ENCODE assay signal across 28 cellular contexts in genomic region chr13:108985166-108985565, GRCh38.
A peak's percentile ranks its signal among the peaks of the same experiment; 100 is the strongest.
DNase-seq lines count a peak whose midpoint lies in the region; ATAC-seq, FAIRE-seq and TF ChIP-seq lines count a peak whose summit lies in the region.
"Had no signal": no experiment of that assay in that cellular context is flagged by ENCODE, and none has a peak within 500 bp of the region (broad histone marks: within the 10 kb centered on the region; RNA-seq: fewer than 3 reads in every experiment).

No MANE protein-coding gene starts in this region.

- no peak for FAIRE-seq in astrocyte (lab: Jason Lieb, UNC)
- FAIRE-seq: A549, GM19239, HepG2 had no signal

- H3K9ac ChIP-seq in PC-3 (ENCODE audit: low read length): peak overlapping the region; percentile 18; the same call in 1 of the 2 replicates
- no peak overlapping the region for H3K9ac ChIP-seq in astrocyte (ENCODE audit: low read length)

- WGBS in lower leg skin, 2 donors: 90 to 92% methylated on average over 10 of the region's 10 CpGs

- intact Hi-C loops in PC-3 (cut with micrococcal nuclease) (no loop called here), lower leg skin (cut with DNase I; ENCODE audit: low total_unique reads) (no loop called here)
- intact Hi-C loops in activated T-helper 1 cell treated with anti-CD3 and anti-CD28 coated beads, Interleukin-12 subunit alpha, Interleukin-12 subunit beta, Interleukin-2, Interleukin-4 antibody, amounts not matched to agents 30 ng/mL and 10 ng/mL and 1 ng/mL, durations not matched to agents 14 hours and 24 hours and 36 hours (cut with micrococcal nuclease): no loop called here

- no peaks in the 10 kb centered on the region for H3K36me3 Mint-ChIP-seq in astrocyte (ENCODE audit: low read depth, unreplicated experiment)
- no peaks in the 10 kb centered on the region for H3K36me3 Mint-ChIP-seq in activated T-helper 1 cell treated with anti-CD3 and anti-CD28 coated beads, Interleukin-12 subunit alpha, Interleukin-12 subunit beta, Interleukin-2, Interleukin-4 antibody, amounts not matched to agents 30 ng/mL and 10 ng/mL and 1 ng/mL, durations not matched to agents 14 hours and 24 hours and 36 hours (ENCODE audit: low read depth)
- H3K36me3 Mint-ChIP-seq: CD14-positive monocyte had no signal

- POLR2A ChIA-PET in PC-3 (lab: Charles Lee; ENCODE audit: unreplicated experiment): no interaction called here

- no peaks in the 10 kb centered on the region for H3K9me2 ChIP-seq in PC-3 (replicated peaks; ENCODE audit: low read length)

- H3K27me3 ChIP-seq in PC-3 (ENCODE audit: low read length): 0 out of 2 replicates have a peak, but pooled peaks cover 7% of the 10 kb centered on the region
- no peaks in the 10 kb centered on the region for H3K27me3 ChIP-seq in astrocyte (ENCODE audit: insufficient read depth, low read length)
- H3K27me3 ChIP-seq: SJCRH30 had no signal

- CTCF ChIA-PET in PC-3 (lab: Charles Lee): no interaction called here

- H3K4me1 ChIP-seq in PC-3 (ENCODE audit: insufficient read depth, low read length) (peaks cover 12% of the 10 kb centered on the region; the same call in 1 of the 2 replicates), astrocyte (ENCODE audit: insufficient read depth, low read length) (peaks cover 6% of the 10 kb centered on the region)
- H3K4me1 ChIP-seq: A549, BE2C had no signal

- H3K27ac Mint-ChIP-seq in astrocyte (ENCODE audit: unreplicated experiment): no peak overlapping the region
- no peak overlapping the region for H3K27ac Mint-ChIP-seq in activated T-helper 1 cell treated with anti-CD3 and anti-CD28 coated beads, Interleukin-12 subunit alpha, Interleukin-12 subunit beta, Interleukin-2, Interleukin-4 antibody, amounts not matched to agents 30 ng/mL and 10 ng/mL and 1 ng/mL, durations not matched to agents 14 hours and 24 hours and 36 hours
- H3K27ac Mint-ChIP-seq: CD14-positive monocyte had no signal

- H3K9me3 ChIP-seq in PC-3 (ENCODE audit: low read length) (no peaks in the 10 kb centered on the region), astrocyte (ENCODE audit: insufficient read depth, low read depth, low read length) (no peaks in the 10 kb centered on the region)
- H3K9me3 ChIP-seq: A549, BE2C, SJCRH30 had no signal

- H3K27ac ChIP-seq in PC-3 (ENCODE audit: low read length) (peak overlapping the region; percentile 69), astrocyte (ENCODE audit: low read depth, low read length) (no peak overlapping the region)
- H3K27ac ChIP-seq: A549, SJCRH30 had no signal

- TF ChIP-seq POLR2A in lower leg skin (IDR thresholded peaks at IDR 0.05): no peak

- peaks cover 6% of the 10 kb centered on the region for H3K9me3 Mint-ChIP-seq in astrocyte (ENCODE audit: unreplicated experiment)
- H3K9me3 Mint-ChIP-seq in activated T-helper 1 cell treated with anti-CD3 and anti-CD28 coated beads, Interleukin-12 subunit alpha, Interleukin-12 subunit beta, Interleukin-2, Interleukin-4 antibody, amounts not matched to agents 30 ng/mL and 10 ng/mL and 1 ng/mL, durations not matched to agents 14 hours and 24 hours and 36 hours: no peaks in the 10 kb centered on the region

- H2AFZ ChIP-seq in PC-3 (ENCODE audit: low read length) (no peak overlapping the region), astrocyte (ENCODE audit: low read depth, low read length) (no peak overlapping the region)

- BruUV-seq in PC-3 (replicated peaks; lab: Mats Ljungman, UMichigan): no TSS peak

- TF ChIP-seq CTCF in AG09319 (IDR thresholded peaks at IDR 0.05; ENCODE audit: low read depth, low read length) (no peak), PC-3 (conservative IDR thresholded peaks at IDR 0.05; ENCODE audit: low read depth, low read length) (no peak), astrocyte (IDR thresholded peaks at IDR 0.05; ENCODE audit: insufficient read depth, low read depth, low read length) (no peak), lower leg skin (IDR thresholded peaks at IDR 0.05) (no peak)

- H3K4me1 Mint-ChIP-seq in astrocyte (ENCODE audit: low read depth, unreplicated experiment): no peaks in the 10 kb centered on the region
- no peaks in the 10 kb centered on the region for H3K4me1 Mint-ChIP-seq in activated T-helper 1 cell treated with anti-CD3 and anti-CD28 coated beads, Interleukin-12 subunit alpha, Interleukin-12 subunit beta, Interleukin-2, Interleukin-4 antibody, amounts not matched to agents 30 ng/mL and 10 ng/mL and 1 ng/mL, durations not matched to agents 14 hours and 24 hours and 36 hours (ENCODE audit: low read depth)

- H3K4me2 ChIP-seq in PC-3 (ENCODE audit: low read length): no peak overlapping the region
- H3K4me2 ChIP-seq in astrocyte (ENCODE audit: low read length): peak overlapping the region; percentile 19
- H3K4me2 ChIP-seq: A549 had no signal

- H3K79me2 ChIP-seq in PC-3 (ENCODE audit: low read length) (no peaks in the 10 kb centered on the region), astrocyte (ENCODE audit: insufficient read depth, low read length) (no peaks in the 10 kb centered on the region)

- H3K36me3 ChIP-seq in PC-3 (ENCODE audit: low read depth, low read length) (no peaks in the 10 kb centered on the region), astrocyte (ENCODE audit: insufficient read depth, low read length) (no peaks in the 10 kb centered on the region)
- H3K36me3 ChIP-seq: BE2C, SJCRH30 had no signal

- H3K4me3 ChIP-seq in PC-3 (ENCODE audit: low read length) (no peak overlapping the region), astrocyte (ENCODE audit: insufficient read depth, low read depth, low read length) (no peak overlapping the region), lower leg skin (ENCODE audit: low read depth, poor library complexity, severe bottlenecking) (no peak overlapping the region)
- H3K4me3 ChIP-seq: A549, SJCRH30 had no signal

- H3F3A ChIP-seq in PC-3 (ENCODE audit: low read length, unreplicated experiment): no peaks in the 10 kb centered on the region

- ATAC-seq in PC-3 (no peak), HG02610 (IDR thresholded peaks at IDR 0.05; ENCODE audit: unreplicated experiment) (no peak), HG03196 (IDR thresholded peaks at IDR 0.05; ENCODE audit: unreplicated experiment) (no peak)
- ATAC-seq: A549, HepG2, Right ventricle myocardium inferior, SK-N-SH treated with all-trans-retinoic acid at 6 μM for 48 hours had no signal

- peak; percentile 24 for DNase-seq in AG09319 (ENCODE audit: extremely low read depth, low read depth)
- DNase-seq in PC-3: no peak
- peak; percentile 46 for DNase-seq in astrocyte (ENCODE audit: low read depth)
- peak; percentile 92 for DNase-seq in fibroblast of peridontal ligament (ENCODE audit: extremely low read depth)
- DNase-seq in lower leg skin (ENCODE audit: low spot score in 2 of 2): no peak
- no peak for DNase-seq in activated T-helper 1 cell treated with anti-CD3 and anti-CD28 coated beads, Interleukin-12 subunit alpha, Interleukin-12 subunit beta, Interleukin-2, Interleukin-4 antibody, amounts not matched to agents 30 ng/mL and 10 ng/mL and 1 ng/mL, durations not matched to agents 14 hours and 24 hours and 36 hours (ENCODE audit: low spot score)
- DNase-seq: BE2C, Calu3, DMS79 treated with DMSO at 0.1 percent for 48 hours, H9, Kasumi-1, MV-4-11, NCI-H1105, NCI-H1436 treated with DMSO at 0.1 percent for 48 hours, NCI-H1930, NCI-H2107, NCI-H446, NCI-H524 treated with DMSO at 0.1 percent for 48 hours, NCI-H774, SJCRH30 had no signal

- no peaks in the 10 kb centered on the region for H3K27me3 Mint-ChIP-seq in astrocyte (ENCODE audit: low read depth, unreplicated experiment)
- H3K27me3 Mint-ChIP-seq in activated T-helper 1 cell treated with anti-CD3 and anti-CD28 coated beads, Interleukin-12 subunit alpha, Interleukin-12 subunit beta, Interleukin-2, Interleukin-4 antibody, amounts not matched to agents 30 ng/mL and 10 ng/mL and 1 ng/mL, durations not matched to agents 14 hours and 24 hours and 36 hours (ENCODE audit: insufficient read depth): peaks cover 5% of the 10 kb centered on the region

- H4K20me1 ChIP-seq in PC-3 (ENCODE audit: low read length): no peaks in the 10 kb centered on the region
- H4K20me1 ChIP-seq in astrocyte (ENCODE audit: insufficient read depth, low read length): no peaks in the 10 kb centered on the region

- no peak overlapping the region for H3K4me3 Mint-ChIP-seq in astrocyte (ENCODE audit: unreplicated experiment)
- H3K4me3 Mint-ChIP-seq in activated T-helper 1 cell treated with anti-CD3 and anti-CD28 coated beads, Interleukin-12 subunit alpha, Interleukin-12 subunit beta, Interleukin-2, Interleukin-4 antibody, amounts not matched to agents 30 ng/mL and 10 ng/mL and 1 ng/mL, durations not matched to agents 14 hours and 24 hours and 36 hours: no peak overlapping the region
- H3K4me3 Mint-ChIP-seq: CD14-positive monocyte, H9 had no signal

Comparison
In these comparisons a context has a peak if more than half of its experiments do, and no peak if none do; other contexts are left out.
1. DNase-seq: peak in AG09319 (single experiment), astrocyte (single experiment) and fibroblast of peridontal ligament (single experiment); none in PC-3 (single experiment), lower leg skin (0 of 2) and activated T-helper 1 cell treated with anti-CD3 and anti-CD28 coated beads, Interleukin-12 subunit alpha, Interleukin-12 subunit beta, Interleukin-2, Interleukin-4 antibody, amounts not matched to agents 30 ng/mL and 10 ng/mL and 1 ng/mL, durations not matched to agents 14 hours and 24 hours and 36 hours (single experiment).